Comparison of ENCODE assay signal across 1 cellular context in genomic region chr20:17518339-17519052, GRCh38.
TF ChIP-seq lines count a peak whose summit lies in the region.

No MANE protein-coding gene starts in this region.

TF ChIP-seq in GM23338, 12 proteins besides CTCF, POLR2A, EP300 and RAD21 (continued from another document):
- TF ChIP-seq REST (IDR thresholded peaks at IDR 0.05; ENCODE audit: unreplicated experiment) (no peak), NANOG (IDR thresholded peaks at IDR 0.05; ENCODE audit: borderline replicate concordance) (no peak), STAT1 (IDR thresholded peaks at IDR 0.05; ENCODE audit: unreplicated experiment) (no peak), CREB1 (CRISPR knock-in tag; IDR thresholded peaks at IDR 0.05; ENCODE audit: low read depth) (no peak), EZH2 (IDR thresholded peaks at IDR 0.05; ENCODE audit: low read depth, unreplicated experiment) (no peak), EZH2phosphoT487 (IDR thresholded peaks at IDR 0.05; ENCODE audit: unreplicated experiment) (no peak), ZNF114 (CRISPR knock-in tag; IDR thresholded peaks at IDR 0.05) (no peak)
